ENCODE assay signal across 14 cellular contexts in the genomic region with DNA sequence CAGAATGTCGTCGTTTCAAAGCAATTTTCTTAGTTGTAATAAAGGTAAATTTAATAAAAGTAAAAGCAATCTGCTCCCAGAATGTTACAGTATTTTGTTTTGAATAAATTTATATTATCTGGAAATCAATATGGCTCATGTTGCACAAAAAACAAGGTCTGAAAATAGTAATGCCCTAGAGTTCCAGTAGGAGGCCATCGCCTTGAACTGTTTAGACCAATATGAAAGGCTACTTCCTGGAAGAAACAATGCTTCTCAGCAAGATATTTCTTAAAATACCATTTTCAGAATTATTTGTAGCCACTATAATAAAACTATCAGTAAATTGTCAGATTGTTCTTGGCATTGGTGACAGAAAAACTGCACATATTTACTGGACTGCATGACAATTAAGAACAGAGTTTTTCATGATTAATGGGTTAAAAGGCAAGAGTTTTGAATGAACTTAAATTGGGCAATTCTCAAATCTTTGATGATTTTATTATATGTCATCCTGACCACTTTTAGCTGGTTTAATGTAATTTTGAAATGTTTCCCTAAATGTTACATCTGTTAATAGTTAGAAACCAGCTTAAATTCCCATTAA.
DNase-seq lines count a peak whose midpoint lies in the region; ATAC-seq and TF ChIP-seq lines count a peak whose summit lies in the region.
"Had no signal": no experiment of that assay in that cellular context is flagged by ENCODE, and none has a peak within 500 bp of the region (broad histone marks: within the 10 kb centered on the region; RNA-seq: fewer than 3 reads in every experiment).

No MANE protein-coding gene starts in this region.

- TF ChIP-seq CTCF in AG09319 (IDR thresholded peaks at IDR 0.05; ENCODE audit: low read depth, low read length) (peak; percentile 12), GM12874 (IDR thresholded peaks at IDR 0.05; ENCODE audit: insufficient read depth, low read depth, low read length) (peak; percentile 9; the same call in 1 of the 2 replicates), fibroblast of pulmonary artery (IDR thresholded peaks at IDR 0.05; ENCODE audit: low read length, missing control alignments) (peak; percentile 32), vagina (IDR thresholded peaks at IDR 0.05) (peak in 1 of 3 experiments; percentile 22)

- DNase-seq in AG09319 (ENCODE audit: extremely low read depth, low read depth), result no peak
- peak; percentile 6 for DNase-seq in SK-MEL-5 (ENCODE audit: low read depth, low spot score)
- peak; percentile 6 for DNase-seq in fibroblast of pulmonary artery (ENCODE audit: low read depth)
- no peak for DNase-seq in stimulated activated naive CD4-positive, alpha-beta T cell (lab: John Stamatoyannopoulos, UW)
- no peak for DNase-seq in DMS79 (lab: John Stamatoyannopoulos, UW)
- DNase-seq in vagina (ENCODE audit: extremely low spot score in 2 of 2), result no peak
- DNase-seq: activated CD4-positive, alpha-beta T cell treated with anti-CD3 and anti-CD28 coated beads, Interleukin-2, amount 50 U/mL, for 4 hours; CD8-positive, alpha-beta T cell; NCI-H1092; NK-92 treated with Interleukin-12 subunit alpha and Interleukin-12 subunit beta, amount 100 ng/mL, for 24 hours; T-cell had no signal

- TF ChIP-seq POLR2A in vagina (IDR thresholded peaks at IDR 0.05), result no peak

- in situ Hi-C loops in SK-MEL-5 (cut with HindIII; ENCODE audit: low pct_unique_long_range_greater_than_20kb, low sequenced_read_pairs), result no loop called here

- ATAC-seq in HG02885 (IDR thresholded peaks at IDR 0.05; ENCODE audit: poor library complexity, unreplicated experiment), result no peak
- ATAC-seq: CD8-positive, alpha-beta T cell; T-cell had no signal

- H3K9me3 ChIP-seq in vagina, result no peaks in the 10 kb centered on the region

- no peaks in the 10 kb centered on the region for H3K4me1 ChIP-seq in vagina

- H3K27me3 ChIP-seq in vagina, result no peaks in the 10 kb centered on the region

- no peak overlapping the region for H3K27ac ChIP-seq in vagina

- intact Hi-C loops in vagina (cut with DNase I), result no loop called here

- no peaks in the 10 kb centered on the region for H3K36me3 ChIP-seq in vagina

- H3K4me3 ChIP-seq in fibroblast of pulmonary artery (replicated peaks; ENCODE audit: low read depth, low read length) (no peak overlapping the region), vagina (no peak overlapping the region)
- H3K4me3 ChIP-seq: lung had no signal

Comparison
In these comparisons a context has a peak if more than half of its experiments do, and no peak if none do; other contexts are left out.
1. DNase-seq: peak in SK-MEL-5 (single experiment) and fibroblast of pulmonary artery (single experiment); none in AG09319 (single experiment), stimulated activated naive CD4-positive, alpha-beta T cell (0 of 6), DMS79 (single experiment) and vagina (0 of 2).